In genomic region chr12:6095269-6095668, GRCh38 we compare ENCODE assay signal across 23 cellular contexts. TPM values are rescaled to one million over a fixed set of nuclear protein-coding genes. Genes with fewer than 3 reads are reported as not detected.
"Had no signal": no experiment of that assay in that cellular context is flagged by ENCODE, and none has a peak within 500 bp of the region (broad histone marks: within the 10 kb centered on the region; RNA-seq: fewer than 3 reads in every experiment).

No MANE protein-coding gene starts in this region.

- DNase-seq: cortex of kidney; foreskin keratinocyte; heart left ventricle; hippocampal formation; kidney glomerular epithelial cell; left colon; left ventricle myocardium superior; lower lobe of right lung; natural killer cell; pancreas; sigmoid colon; stimulated activated CD4-positive, alpha-beta T cell treated with anti-CD3 and anti-CD28 coated beads, Interleukin-4, amount 100 ng/mL, for 4 hours; stimulated activated naive CD8-positive, alpha-beta T cell treated with anti-CD3 and anti-CD28 coated beads, Interleukin-15, Interleukin-2, amounts not matched to agents 100 U/mL and 50 U/mL, for 24 hours; substantia nigra; testis had no signal

- H3K27me3 ChIP-seq: esophagus muscularis mucosa, foreskin keratinocyte, gastroesophageal sphincter, pancreas, sigmoid colon, testis, tibial artery, upper lobe of left lung had no signal

- H3K27ac ChIP-seq: esophagus muscularis mucosa, foreskin keratinocyte, gastroesophageal sphincter, heart left ventricle, lower lobe of right lung, neutrophil, pancreas, sigmoid colon, testis, tibial artery, upper lobe of left lung had no signal

- H3K4me3 ChIP-seq: esophagus muscularis mucosa, gastroesophageal sphincter, heart left ventricle, lower lobe of right lung, pancreas, sigmoid colon, testis, tibial artery, upper lobe of left lung had no signal

- H3K9me3 ChIP-seq: esophagus muscularis mucosa, gastroesophageal sphincter, heart left ventricle, lower lobe of right lung, neutrophil, pancreas, sigmoid colon, testis, tibial artery, upper lobe of left lung had no signal

- FAIRE-seq: islet of Langerhans, pancreas had no signal

- H3K4me1 ChIP-seq: pancreas had no signal

- ATAC-seq: foreskin keratinocyte; gastroesophageal sphincter; heart left ventricle; left colon; left ventricle myocardium superior; lower lobe of right lung; natural killer cell; pancreas; stimulated activated memory B cell treated with anti-CD40 and anti-IgM and Interleukin-4, amounts not matched to agents 10 μg/mL and 1 μg/mL and 100 μg/mL, for 72 hours; stimulated activated naive CD8-positive, alpha-beta T cell treated with anti-CD3 and anti-CD28 coated beads, Interleukin-15, Interleukin-2, amounts not matched to agents 100 U/mL and 50 U/mL, for 24 hours had no signal

- H3K36me3 ChIP-seq: gastroesophageal sphincter, neutrophil, pancreas, sigmoid colon, tibial artery had no signal

RNA-seq across cellular contexts. Expression of gene VWF, which starts 29.2 kb away (rescaled TPM):
- total RNA-seq: foreskin keratinocyte had no signal
- polyA plus RNA-seq: neural cell had no signal
